In the genomic region with DNA sequence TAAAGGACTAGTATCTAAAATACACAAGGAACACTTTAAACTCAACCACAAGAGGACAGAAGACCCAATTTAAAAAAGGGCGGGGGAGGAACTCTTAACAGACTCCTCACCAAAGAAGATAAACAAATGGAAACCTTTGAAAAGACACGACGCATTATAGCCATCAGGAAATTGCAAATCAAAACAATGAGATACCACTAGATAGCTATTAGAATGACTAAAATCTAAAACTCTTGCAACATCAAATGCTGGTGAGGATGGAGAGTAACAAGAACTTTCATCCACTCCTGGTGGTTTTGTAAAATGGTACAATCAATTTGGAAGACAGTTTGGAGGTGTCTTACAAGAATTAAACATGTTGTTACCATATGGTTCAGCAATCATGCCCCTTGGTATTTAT, we compare ENCODE assay signal across 1 cellular context.
TF ChIP-seq lines count a peak whose summit lies in the region.

No MANE protein-coding gene starts in this region.

TF ChIP-seq in H1, 55 proteins besides CTCF, POLR2A, EP300 and RAD21 (continued from another document):
- no peak for TF ChIP-seq USF2 (IDR thresholded peaks at IDR 0.05; ENCODE audit: low read length)
